ENCODE assay signal across 8 cellular contexts in genomic region chr1:160205242-160205973, GRCh38. TPM values are rescaled to one million over a fixed set of nuclear protein-coding genes. Genes with fewer than 3 reads are reported as not detected.
DNase-seq lines count a peak whose midpoint lies in the region; ATAC-seq and TF ChIP-seq lines count a peak whose summit lies in the region.

Gene PEA15 (plus strand): TSS chr1:160205384. CDS start chr1:160211545, 6,161 bp downstream.

- POLR2A ChIA-PET in AG04450 (lab: Yijun Ruan, JAX) = interaction anchor here (0.7 kb wide), 1 partner anchor 12 kb away, joined by 3 read pairs; no protein-coding TSS in a partner anchor

- peak within 1 kb of the TSS; percentile 81 for H3K9ac ChIP-seq in neural progenitor cell

- H3K4me1 ChIP-seq in RWPE2 (ENCODE audit: insufficient read depth, poor library complexity, severe bottlenecking) (peaks cover 10% of the 10 kb centered on the region), neural progenitor cell (peaks cover 43% of the 10 kb centered on the region), stomach (peaks cover 35 to 64% (median 56%) of the 10 kb centered on the region in 4 donors)

- H3K4me3 Mint-ChIP-seq in neural progenitor cell = peak within 1 kb of the TSS; percentile 89

- H4K20me1 ChIP-seq in neural progenitor cell (ENCODE audit: low read depth) = peaks cover 47% of the 10 kb centered on the region

- no peak for TF ChIP-seq POLR2A in stomach (IDR thresholded peaks at IDR 0.05)

- ATAC-seq in GM18517 (IDR thresholded peaks at IDR 0.05; ENCODE audit: unreplicated experiment) = peak; percentile 31
- ATAC-seq in HG03442 (IDR thresholded peaks at IDR 0.05; ENCODE audit: unreplicated experiment) = peak; percentile 39
- peak; percentile 71 for ATAC-seq in RWPE2 (ENCODE audit: low read depth)

- TF ChIP-seq EP300 in stomach (IDR thresholded peaks at IDR 0.05) = no peak

- peaks cover 56% of the 10 kb centered on the region for H3K4me1 Mint-ChIP-seq in neural progenitor cell

- peaks cover 34% of the 10 kb centered on the region for H3F3A ChIP-seq in neural progenitor cell (ENCODE audit: low read depth)

- H2AFZ ChIP-seq in neural progenitor cell (replicated peaks) = peak within 1 kb of the TSS; percentile 82

- CTCF ChIA-PET in AG04450 (lab: Charles Lee) = interaction anchor here (1.1 to 9.2 kb wide), 6 partner anchors 13 to 120 kb away, joined by 4 to 130 read pairs (median 5); no protein-coding TSS in a partner anchor

- TF ChIP-seq CTCF in AG04450 (IDR thresholded peaks at IDR 0.05; ENCODE audit: low read depth, low read length) (no peak), RWPE2 (IDR thresholded peaks at IDR 0.05; ENCODE audit: poor library complexity, severe bottlenecking) (no peak), foreskin fibroblast (IDR thresholded peaks at IDR 0.05; ENCODE audit: low read depth, low read length) (no peak), neural progenitor cell (IDR thresholded peaks at IDR 0.05) (no peak), stomach (IDR thresholded peaks at IDR 0.05) (no peak)

- H3K4me3 ChIP-seq in AG04450 (ENCODE audit: low read depth, low read length) (peak within 1 kb of the TSS; percentile 95), RWPE2 (ENCODE audit: severe bottlenecking) (peak within 1 kb of the TSS; percentile 96), foreskin fibroblast (ENCODE audit: low read depth in 1 of 2, low read length in 2 of 2) (peak within 1 kb of the TSS; percentile 72 to 94), neural progenitor cell (peak within 1 kb of the TSS; percentile 79), stomach (peak within 1 kb of the TSS; percentile 69 to 91 (median 84))

- H3K27ac Mint-ChIP-seq in neural progenitor cell = peak within 1 kb of the TSS; percentile 72

- DNase-seq in AG04450 (ENCODE audit: low read depth, low spot score) (no peak), RWPE2 (ENCODE audit: low spot score) (no peak), activated gamma-delta T cell (lab: John Stamatoyannopoulos, UW) (peak; percentile 56), foreskin fibroblast (peak; percentile 56 to 85), neural progenitor cell (ENCODE audit: low spot score) (peak; percentile 91), stomach (peak; percentile 83)

- H3K27ac ChIP-seq in AG04450 (ENCODE audit: low read depth, low read length) = peak within 1 kb of the TSS; percentile 75
- peak within 1 kb of the TSS; percentile 67 for H3K27ac ChIP-seq in RWPE2 (ENCODE audit: poor library complexity, severe bottlenecking)
- no peak within 1 kb of the TSS for H3K27ac ChIP-seq in neural progenitor cell
- peak within 1 kb of the TSS; percentile 91 to 95 (median 94) for H3K27ac ChIP-seq in stomach

- peaks cover 2% of the 10 kb centered on the region; the same call in 1 of the 2 replicates for H3K9me3 ChIP-seq in AG04450 (ENCODE audit: control insufficient read depth, insufficient read depth, low read length)
- H3K9me3 ChIP-seq in RWPE2 (ENCODE audit: severe bottlenecking) = no peaks in the 10 kb centered on the region
- H3K9me3 ChIP-seq in neural progenitor cell (ENCODE audit: low read depth) = no peaks in the 10 kb centered on the region
- no peaks in the 10 kb centered on the region for H3K9me3 ChIP-seq in stomach

- H3K79me2 ChIP-seq in neural progenitor cell (ENCODE audit: low read depth) = peaks cover 20% of the 10 kb centered on the region

- H3K36me3 Mint-ChIP-seq in neural progenitor cell = peaks cover 5% of the 10 kb centered on the region

- WGBS in stomach, 5 donors = 0 to 1% (median 0%) methylated on average over 40 to 75 of the region's 75 CpGs

- H3K4me2 ChIP-seq in neural progenitor cell = peak within 1 kb of the TSS; percentile 90

- H3K36me3 ChIP-seq in RWPE2 (ENCODE audit: low read depth) = peaks cover 36% of the 10 kb centered on the region
- no peaks in the 10 kb centered on the region for H3K36me3 ChIP-seq in neural progenitor cell
- peaks cover 8 to 30% (median 20%) of the 10 kb centered on the region in 4 donors for H3K36me3 ChIP-seq in stomach

- intact Hi-C loops in stomach (cut with DNase I; ENCODE audit: low total_unique reads) = no loop called here

- no peaks in the 10 kb centered on the region for H3K9me3 Mint-ChIP-seq in neural progenitor cell

- peaks cover 4% of the 10 kb centered on the region for H3K27me3 Mint-ChIP-seq in neural progenitor cell (ENCODE audit: insufficient read depth, low read depth)

- H3K27me3 ChIP-seq in AG04450 (ENCODE audit: control insufficient read depth, insufficient read depth, low read length) = no peaks in the 10 kb centered on the region
- no peaks in the 10 kb centered on the region for H3K27me3 ChIP-seq in RWPE2 (ENCODE audit: insufficient read depth, poor library complexity, severe bottlenecking)
- H3K27me3 ChIP-seq in neural progenitor cell = no peaks in the 10 kb centered on the region
- H3K27me3 ChIP-seq in stomach = no peaks in the 10 kb centered on the region

RNA-seq across cellular contexts. Expression of gene PEA15, which starts in this region (rescaled TPM):
- polyA plus RNA-seq in AG04450 (2011; rRNA removed) (512 and 555 TPM in 2 replicates), stomach (100 to 1,000 TPM in 2 of 3 donors, 10 to 100 TPM in 1; 69.4 to 127 (median 107) TPM)
- polyA minus RNA-seq in AG04450 (2011; rRNA and poly(A)+ RNA removed) = 285 and 334 TPM in 2 replicates
- total RNA-seq in neural progenitor cell (ENCODE audit: low replicate concordance) (39.1 and 63.5 TPM in 2 replicates), stomach (10 to 100 TPM; 26.3 to 75.4 (median 34.8) TPM)

Comparison
In these comparisons a context has a peak if more than half of its experiments do, and no peak if none do; other contexts are left out.
1. DNase-seq: peak in activated gamma-delta T cell (single experiment), foreskin fibroblast (2 of 2), neural progenitor cell (single experiment) and stomach (single experiment); none in AG04450 (single experiment) and RWPE2 (single experiment).
2. Peak in every context shown above with its lines, with median percentiles within 50 percentile points of each other: H3K4me3 ChIP-seq and ATAC-seq.